In genomic region chrX:47169273-47169672, GRCh38 we compare ENCODE assay signal across 25 cellular contexts.
"Had no signal": no experiment of that assay in that cellular context is flagged by ENCODE, and none has a peak within 500 bp of the region (broad histone marks: within the 10 kb centered on the region; RNA-seq: fewer than 3 reads in every experiment).

No MANE protein-coding gene starts in this region.

- H3K9me3 ChIP-seq: body of pancreas, gastroesophageal sphincter, left lung, mucosa of descending colon, right lobe of liver, tibial nerve had no signal

- H3K9me3 Mint-ChIP-seq: activated CD4-positive, alpha-beta memory T cell treated with anti-CD3 and anti-CD28 coated beads for 36 hours; activated CD4-positive, alpha-beta T cell treated with anti-CD3 and anti-CD28 coated beads, Interleukin-2, amount 10 ng/mL, durations not matched to agents 24 days and 14 days; activated T-helper 2 cell treated with anti-CD3 and anti-CD28 coated beads, Interferon-gamma antibody, Interleukin-2, Interleukin-4, amounts not matched to agents 10 μg/mL and 5 μg/mL and 100 μg/mL, durations not matched to agents 14 hours and 24 hours and 36 hours; natural killer cell treated with Interleukin-12 subunit alpha and Interleukin-12 subunit beta and Interleukin-15 and Interleukin-18, amount 100 ng/mL, for 72 hours; stimulated activated effector memory CD8-positive, alpha-beta T cell treated with anti-CD3 and anti-CD28 coated beads, Interleukin-12 subunit alpha, Interleukin-12 subunit beta, amount 100 ng/mL, for 72 hours had no signal

- H3K4me3 Mint-ChIP-seq: activated CD4-positive, alpha-beta memory T cell treated with anti-CD3 and anti-CD28 coated beads for 36 hours; activated CD4-positive, alpha-beta T cell treated with anti-CD3 and anti-CD28 coated beads, Interleukin-2, amount 10 ng/mL, durations not matched to agents 24 days and 14 days; activated naive CD8-positive, alpha-beta T cell; natural killer cell treated with Interleukin-12 subunit alpha and Interleukin-12 subunit beta and Interleukin-15 and Interleukin-18, amount 100 ng/mL, for 72 hours; stimulated activated effector memory CD8-positive, alpha-beta T cell treated with anti-CD3 and anti-CD28 coated beads, Interleukin-12 subunit alpha, Interleukin-12 subunit beta, amount 100 ng/mL, for 72 hours had no signal

- H3K4me3 ChIP-seq: body of pancreas, coronary artery, dorsolateral prefrontal cortex, gastroesophageal sphincter, left lung, lung, mucosa of descending colon, right lobe of liver, skin epidermis, tibial nerve had no signal

- ATAC-seq: body of pancreas; gastroesophageal sphincter; natural killer cell treated with Interleukin-12 subunit alpha and Interleukin-12 subunit beta and Interleukin-15 and Interleukin-18, amount 100 ng/mL, for 72 hours; stimulated activated effector memory CD8-positive, alpha-beta T cell treated with anti-CD3 and anti-CD28 coated beads, Interleukin-12 subunit alpha, Interleukin-12 subunit beta, amount 100 ng/mL, for 72 hours had no signal

- H3K4me1 Mint-ChIP-seq: activated CD4-positive, alpha-beta T cell treated with anti-CD3 and anti-CD28 coated beads, Interleukin-2, amount 10 ng/mL, durations not matched to agents 24 days and 14 days had no signal

- H3K27me3 ChIP-seq: body of pancreas, gastroesophageal sphincter, left lung, right lobe of liver, tibial nerve had no signal

- H3K27me3 Mint-ChIP-seq: activated CD4-positive, alpha-beta memory T cell treated with anti-CD3 and anti-CD28 coated beads for 36 hours; activated CD4-positive, alpha-beta T cell treated with anti-CD3 and anti-CD28 coated beads, Interleukin-2, amount 10 ng/mL, durations not matched to agents 24 days and 14 days; activated naive CD8-positive, alpha-beta T cell had no signal

- H3K27ac ChIP-seq: body of pancreas, coronary artery, dorsolateral prefrontal cortex, gastroesophageal sphincter, left lung, right lobe of liver, skin epidermis, tibial nerve had no signal

- H3K4me1 ChIP-seq: body of pancreas, left lung, tibial nerve had no signal

- DNase-seq: activated CD4-positive, alpha-beta memory T cell treated with anti-CD3 and anti-CD28 coated beads for 36 hours; activated CD4-positive, alpha-beta T cell treated with anti-CD3 and anti-CD28 coated beads, Interleukin-2, amount 10 ng/mL, durations not matched to agents 24 days and 14 days; activated naive CD4-positive, alpha-beta T cell treated with Interleukin-2 at 50 U/mL for 16 hours; activated T-cell treated with anti-CD3 and anti-CD28 coated beads, Interleukin-2, amount 50 U/mL, for 48 hours; anterior cingulate cortex; body of pancreas; cerebellar nuclear complex; effector memory CD4-positive, alpha-beta T cell; hippocampal formation; left lung; mesendoderm; right lobe of liver; stimulated activated CD4-positive, alpha-beta T cell treated with anti-CD3 and anti-CD28 coated beads, Interleukin-4, amount 100 ng/mL, for 24 hours; T-helper 2 cell had no signal

- H3K36me3 Mint-ChIP-seq: activated naive CD8-positive, alpha-beta T cell; natural killer cell treated with Interleukin-12 subunit alpha and Interleukin-12 subunit beta and Interleukin-15 and Interleukin-18, amount 100 ng/mL, for 72 hours had no signal

- H3K27ac Mint-ChIP-seq: activated CD4-positive, alpha-beta memory T cell treated with anti-CD3 and anti-CD28 coated beads for 36 hours; activated naive CD8-positive, alpha-beta T cell; activated T-helper 2 cell treated with anti-CD3 and anti-CD28 coated beads, Interferon-gamma antibody, Interleukin-2, Interleukin-4, amounts not matched to agents 10 μg/mL and 5 μg/mL and 100 μg/mL, durations not matched to agents 14 hours and 24 hours and 36 hours; natural killer cell treated with Interleukin-12 subunit alpha and Interleukin-12 subunit beta and Interleukin-15 and Interleukin-18, amount 100 ng/mL, for 72 hours had no signal
